8 cellular contexts compared by ENCODE assay signal in the genomic region with DNA sequence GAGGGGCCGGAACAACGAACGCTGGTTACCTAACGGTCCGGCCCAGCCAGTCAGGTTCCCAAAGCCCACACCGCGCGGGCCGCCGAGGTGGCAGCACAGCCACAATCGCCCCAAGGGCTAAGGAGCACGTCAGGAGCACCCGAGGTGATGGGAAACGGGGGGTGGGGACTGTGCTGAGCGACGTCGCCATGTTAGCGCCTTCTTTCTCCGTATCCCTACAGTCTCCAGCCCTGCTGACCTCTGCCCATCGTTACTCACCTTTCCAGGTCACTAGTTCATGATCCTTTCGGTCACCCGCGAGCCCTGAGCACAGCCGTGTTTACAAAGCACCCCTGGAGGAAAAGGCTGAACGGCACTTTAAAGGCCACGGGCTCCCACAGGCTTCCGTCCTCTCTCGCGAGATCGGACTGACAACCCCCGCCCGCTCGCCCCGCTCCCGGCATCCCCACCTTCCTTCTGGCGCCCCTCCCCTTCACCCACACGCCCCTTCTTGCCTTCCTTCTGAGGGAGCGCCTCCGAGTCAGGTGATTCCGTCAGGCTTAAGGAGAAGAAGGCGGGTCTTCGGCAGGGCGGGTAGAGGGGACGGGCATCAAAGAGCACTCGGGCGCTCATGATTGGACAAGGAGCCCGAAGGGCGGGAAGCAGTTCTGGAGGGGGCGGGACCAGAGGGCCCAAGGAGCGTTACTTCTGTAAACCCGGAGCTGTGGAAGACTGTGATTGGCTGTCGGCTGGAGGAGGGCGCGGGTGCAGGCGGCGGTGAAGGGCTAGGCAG. TPM values are rescaled to one million over a fixed set of nuclear protein-coding genes. Genes with fewer than 3 reads are reported as not detected.
A peak's percentile ranks its signal among the peaks of the same experiment; 100 is the strongest.
DNase-seq lines count a peak whose midpoint lies in the region; ATAC-seq, FAIRE-seq and TF ChIP-seq lines count a peak whose summit lies in the region.

A gene with protein sequence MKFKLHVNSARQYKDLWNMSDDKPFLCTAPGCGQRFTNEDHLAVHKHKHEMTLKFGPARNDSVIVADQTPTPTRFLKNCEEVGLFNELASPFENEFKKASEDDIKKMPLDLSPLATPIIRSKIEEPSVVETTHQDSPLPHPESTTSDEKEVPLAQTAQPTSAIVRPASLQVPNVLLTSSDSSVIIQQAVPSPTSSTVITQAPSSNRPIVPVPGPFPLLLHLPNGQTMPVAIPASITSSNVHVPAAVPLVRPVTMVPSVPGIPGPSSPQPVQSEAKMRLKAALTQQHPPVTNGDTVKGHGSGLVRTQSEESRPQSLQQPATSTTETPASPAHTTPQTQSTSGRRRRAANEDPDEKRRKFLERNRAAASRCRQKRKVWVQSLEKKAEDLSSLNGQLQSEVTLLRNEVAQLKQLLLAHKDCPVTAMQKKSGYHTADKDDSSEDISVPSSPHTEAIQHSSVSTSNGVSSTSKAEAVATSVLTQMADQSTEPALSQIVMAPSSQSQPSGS (minus strand): TSS at position 412 of the 772 bp plus-strand sequence. CDS start 31,760 bp downstream, outside the sequence.

- H3K36me3 Mint-ChIP-seq in T-helper 2 cell treated with Interferon-gamma antibody and Interleukin-4, amounts not matched to agents 5 μg/mL and 100 μg/mL, for 36 hours (ENCODE audit: low read depth), result peaks cover 22% of the 10 kb centered on the region

- H3K9me3 ChIP-seq in ascending aorta (no peaks in the 10 kb centered on the region), right atrium auricular region (no peaks in the 10 kb centered on the region), psoas muscle (no peaks in the 10 kb centered on the region)

- H3K27ac Mint-ChIP-seq in T-helper 2 cell treated with Interferon-gamma antibody and Interleukin-4, amounts not matched to agents 5 μg/mL and 100 μg/mL, for 36 hours, result peak within 1 kb of the TSS; percentile 96

- intact Hi-C loops in ascending aorta (cut with DNase I), result loop anchor here (1.0 to 10.0 kb wide), 4 partner anchors 13 to 707 kb away; a partner anchor contains a TSS
- intact Hi-C loops in psoas muscle (cut with DNase I), result loop anchor here in 1 of 2 donors (5.0 kb wide), 1 partner anchor 36 kb away; no protein-coding TSS in a partner anchor

- no peaks in the 10 kb centered on the region for H3K9me3 Mint-ChIP-seq in T-helper 2 cell treated with Interferon-gamma antibody and Interleukin-4, amounts not matched to agents 5 μg/mL and 100 μg/mL, for 36 hours

- DNase-seq in NCI-H1930 (lab: John Stamatoyannopoulos, UW) (peak; percentile 97 to 99), ascending aorta (ENCODE audit: low spot score in 2 of 2) (peak; percentile 99 to 100), right atrium auricular region (ENCODE audit: low spot score) (peak; percentile 99), psoas muscle (peak; percentile 98 to 99), urothelium cell line (ENCODE audit: low spot score) (peak; percentile 98)
- peak; percentile 98 for DNase-seq in T-helper 2 cell treated with Interferon-gamma antibody and Interleukin-4, amounts not matched to agents 5 μg/mL and 100 μg/mL, for 36 hours (ENCODE audit: low spot score)

- no peaks in the 10 kb centered on the region for H3K27me3 Mint-ChIP-seq in T-helper 2 cell treated with Interferon-gamma antibody and Interleukin-4, amounts not matched to agents 5 μg/mL and 100 μg/mL, for 36 hours (ENCODE audit: low read depth)

- no peak for TF ChIP-seq CTCF in ascending aorta (IDR thresholded peaks at IDR 0.05)
- TF ChIP-seq CTCF in right atrium auricular region (IDR thresholded peaks at IDR 0.05), result no peak
- no peak for TF ChIP-seq CTCF in psoas muscle (IDR thresholded peaks at IDR 0.05)

- ATAC-seq in GM18502 (IDR thresholded peaks at IDR 0.05; ENCODE audit: poor library complexity, unreplicated experiment) (peak; percentile 95), HG02970 (IDR thresholded peaks at IDR 0.05; ENCODE audit: low FRiP score, unreplicated experiment) (peak; percentile 96), psoas muscle (peak; percentile 96 to 98 (median 98))

- peaks cover 0 to 3% of the 10 kb centered on the region in 2 donors for H3K4me1 ChIP-seq in ascending aorta
- H3K4me1 ChIP-seq in right atrium auricular region, result peaks cover 0 to 27% of the 10 kb centered on the region in 2 donors
- H3K4me1 ChIP-seq in psoas muscle, result peaks cover 20% of the 10 kb centered on the region

- no peaks in the 10 kb centered on the region for H3K27me3 ChIP-seq in ascending aorta
- H3K27me3 ChIP-seq in right atrium auricular region, result no peaks in the 10 kb centered on the region
- H3K27me3 ChIP-seq in psoas muscle (ENCODE audit: insufficient read depth in 3 of 3, low read length in 2 of 3), result no peaks in the 10 kb centered on the region

- WGBS in psoas muscle, 3 donors, result 0 to 1% (median 1%) methylated on average over 51 to 56 of the region's 56 CpGs

- H3K4me3 Mint-ChIP-seq in T-helper 2 cell treated with Interferon-gamma antibody and Interleukin-4, amounts not matched to agents 5 μg/mL and 100 μg/mL, for 36 hours, result peak within 1 kb of the TSS; percentile 100

- H3K27ac ChIP-seq in ascending aorta (peak within 1 kb of the TSS; percentile 95 to 96), right atrium auricular region (peak within 1 kb of the TSS; percentile 95 to 98), psoas muscle (peak within 1 kb of the TSS; percentile 90)

- H3K36me3 ChIP-seq in ascending aorta, result no peaks in the 10 kb centered on the region
- H3K36me3 ChIP-seq in right atrium auricular region, result peaks cover 1% of the 10 kb centered on the region
- peaks cover 0 to 2% of the 10 kb centered on the region in 2 donors for H3K36me3 ChIP-seq in psoas muscle (ENCODE audit: insufficient read depth in 1 of 2, low read depth in 1 of 2)

- peak; percentile 76 for FAIRE-seq in urothelium cell line (lab: Jason Lieb, UNC)

- peaks cover 51% of the 10 kb centered on the region for H3K4me1 Mint-ChIP-seq in T-helper 2 cell treated with Interferon-gamma antibody and Interleukin-4, amounts not matched to agents 5 μg/mL and 100 μg/mL, for 36 hours (ENCODE audit: low read depth)

- H3K4me3 ChIP-seq in ascending aorta, result peak within 1 kb of the TSS; percentile 81 to 83
- H3K4me3 ChIP-seq in right atrium auricular region, result peak within 1 kb of the TSS; percentile 73 to 88
- peak within 1 kb of the TSS; percentile 81 for H3K4me3 ChIP-seq in psoas muscle

RNA-seq across cellular contexts. Expression of the gene that starts here (rescaled TPM):
- total RNA-seq in ascending aorta (84.8 TPM), right atrium auricular region (10 to 100 TPM; 22.3 to 28.1 TPM), psoas muscle (10 to 100 TPM; 18.7 to 22.3 (median 20.2) TPM)
- polyA plus RNA-seq in psoas muscle, result 10 to 100 TPM in 1 of 3 donors, 1 to 10 TPM in 2; 6.9 to 12.4 (median 7.2) TPM

Comparison
In these comparisons a context has a peak if more than half of its experiments do, and no peak if none do; other contexts are left out.
1. Peak in every context shown above with its lines: DNase-seq, ATAC-seq, H3K4me3 ChIP-seq and H3K27ac ChIP-seq.